In genomic region chr13:110379358-110379757, GRCh38 we compare ENCODE assay signal across 30 cellular contexts.
A peak's percentile ranks its signal among the peaks of the same experiment; 100 is the strongest.
DNase-seq lines count a peak whose midpoint lies in the region; ATAC-seq and TF ChIP-seq lines count a peak whose summit lies in the region.
"Had no signal": no experiment of that assay in that cellular context is flagged by ENCODE, and none has a peak within 500 bp of the region (broad histone marks: within the 10 kb centered on the region; RNA-seq: fewer than 3 reads in every experiment).

No MANE protein-coding gene starts in this region.

- H3F3A ChIP-seq in SK-N-SH (replicated peaks; ENCODE audit: insufficient read depth), result peaks cover 18% of the 10 kb centered on the region

- WGBS in SK-N-SH (ENCODE audit: low lambda C conversion rate), result 93% methylated on average over 7 of the region's 9 CpGs
- WGBS in neuronal stem cell (ENCODE audit: extremely low coverage in 2 of 2, insufficient read length in 2 of 2, insufficient replicate concordance in 1 of 2), 2 donors, result no CpG with 5 or more reads among the region's 9 CpGs

- H3K4me3 Mint-ChIP-seq in chondrocyte (ENCODE audit: unreplicated experiment), result no peak overlapping the region
- H3K4me3 Mint-ChIP-seq: activated CD4-positive, alpha-beta T cell treated with anti-CD3 and anti-CD28 coated beads, Interleukin-2, amount 10 ng/mL, durations not matched to agents 7 days and 5 days; activated naive CD4-positive, alpha-beta T cell treated with anti-CD3 and anti-CD28 coated beads, Interleukin-2, amount 10 ng/mL, durations not matched to agents 7 days and 5 days; activated T-cell treated with anti-CD3 and anti-CD28 coated beads, Interleukin-2, amount 50 U/mL, for 72 hours; CD8-positive, alpha-beta memory T cell; central memory CD8-positive, alpha-beta T cell; memory B cell; stimulated activated memory B cell treated with anti-CD40 and anti-IgM and Interleukin-4, amounts not matched to agents 10 μg/mL and 1 μg/mL and 100 μg/mL, for 72 hours had no signal

- peak overlapping the region; percentile 20 for H3K23ac ChIP-seq in neuronal stem cell (ENCODE audit: low read depth, low read length, poor library complexity)

- no peak overlapping the region for H2BK5ac ChIP-seq in neuronal stem cell (ENCODE audit: low read length)

- H3K14ac ChIP-seq in neuronal stem cell (ENCODE audit: low read length), result no peak overlapping the region

- H2AK5ac ChIP-seq in neuronal stem cell (ENCODE audit: low read depth, low read length), result no peak overlapping the region

- H3K4me2 ChIP-seq in SK-N-SH, result 0 out of 2 replicates have a peak overlapping the region, but pooled peaks have one; percentile 6
- no peak overlapping the region for H3K4me2 ChIP-seq in neuronal stem cell (ENCODE audit: insufficient read depth, low read length, poor library complexity, severe bottlenecking)

- TF ChIP-seq POLR2A in uterus (IDR thresholded peaks at IDR 0.05), result no peak

- H2BK12ac ChIP-seq in neuronal stem cell (ENCODE audit: low read length), result no peak overlapping the region

- H3K4me1 ChIP-seq in SK-N-SH (ENCODE audit: control insufficient read depth in 1 of 2, insufficient read depth in 2 of 2, low read depth in 1 of 2, low read length in 1 of 2), result peaks cover 9 to 23% of the 10 kb centered on the region in 2 experiments; a peak in 3 of 4 replicates
- peaks cover 8 to 14% of the 10 kb centered on the region in 2 donors for H3K4me1 ChIP-seq in neuronal stem cell (ENCODE audit: control insufficient read depth in 2 of 2, insufficient read depth in 1 of 2, low read depth in 1 of 2, low read length in 2 of 2)
- H3K4me1 ChIP-seq in uterus, result peaks cover 12 to 17% of the 10 kb centered on the region in 2 donors

- no peak overlapping the region; a peak in 1 of 4 replicates for H3K27ac ChIP-seq in SK-N-SH (ENCODE audit: low read depth in 2 of 2, low read length in 1 of 2)
- no peak overlapping the region for H3K27ac ChIP-seq in neuronal stem cell (replicated peaks; ENCODE audit: low read length)
- H3K27ac ChIP-seq in uterus, result peak overlapping the region; percentile 41 to 97
- H3K27ac ChIP-seq: 22Rv1, dorsolateral prefrontal cortex, spleen, VCaP had no signal

- no peaks in the 10 kb centered on the region for H3K79me1 ChIP-seq in neuronal stem cell (ENCODE audit: low read depth, low read length)

- H2AFZ ChIP-seq in SK-N-SH (ENCODE audit: low read depth) (no peak overlapping the region), neuronal stem cell (ENCODE audit: low read length) (no peak overlapping the region)

- no peak overlapping the region for H2BK15ac ChIP-seq in neuronal stem cell (ENCODE audit: low read length)

- H3K4me1 Mint-ChIP-seq in chondrocyte (ENCODE audit: low read depth), result peaks cover 84% of the 10 kb centered on the region
- H3K4me1 Mint-ChIP-seq: activated CD4-positive, alpha-beta T cell treated with anti-CD3 and anti-CD28 coated beads, Interleukin-2, amount 10 ng/mL, durations not matched to agents 7 days and 5 days; activated naive CD4-positive, alpha-beta T cell treated with anti-CD3 and anti-CD28 coated beads, Interleukin-2, amount 10 ng/mL, durations not matched to agents 7 days and 5 days; CD8-positive, alpha-beta memory T cell; central memory CD8-positive, alpha-beta T cell; memory B cell; stimulated activated memory B cell treated with anti-CD40 and anti-IgM and Interleukin-4, amounts not matched to agents 10 μg/mL and 1 μg/mL and 100 μg/mL, for 72 hours had no signal

- H4K91ac ChIP-seq in neuronal stem cell (ENCODE audit: low read depth, low read length, poor library complexity), result no peak overlapping the region

- H3K4me3 ChIP-seq in SK-N-SH (ENCODE audit: low read depth in 2 of 2, low read length in 1 of 2) (no peak overlapping the region), neuronal stem cell (ENCODE audit: low read length in 2 of 2) (no peak overlapping the region), uterus (no peak overlapping the region)
- H3K4me3 ChIP-seq: dorsolateral prefrontal cortex, spleen had no signal

- no peak for TF ChIP-seq CTCF in SK-N-SH (IDR thresholded peaks at IDR 0.05)
- no peak for TF ChIP-seq CTCF in chondrocyte (IDR thresholded peaks at IDR 0.05)
- no peak for TF ChIP-seq CTCF in uterus (IDR thresholded peaks at IDR 0.05)

- TF ChIP-seq RAD21 in SK-N-SH (IDR thresholded peaks at IDR 0.05; ENCODE audit: low read length), result no peak

- H3K9me2 ChIP-seq in SK-N-SH, result no peaks in the 10 kb centered on the region

- peak overlapping the region; percentile 91 for H3K27ac Mint-ChIP-seq in chondrocyte (ENCODE audit: unreplicated experiment)
- H3K27ac Mint-ChIP-seq: activated CD4-positive, alpha-beta T cell treated with anti-CD3 and anti-CD28 coated beads, Interleukin-2, amount 10 ng/mL, durations not matched to agents 7 days and 5 days; activated naive CD4-positive, alpha-beta T cell treated with anti-CD3 and anti-CD28 coated beads, Interleukin-2, amount 10 ng/mL, durations not matched to agents 7 days and 5 days; activated T-cell treated with anti-CD3 and anti-CD28 coated beads, Interleukin-2, amount 50 U/mL, for 72 hours; CD8-positive, alpha-beta memory T cell; memory B cell; stimulated activated memory B cell treated with anti-CD40 and anti-IgM and Interleukin-4, amounts not matched to agents 10 μg/mL and 1 μg/mL and 100 μg/mL, for 72 hours had no signal

- CTCF ChIA-PET in SK-N-SH (lab: Yijun Ruan, JAX), result interaction anchor here (0.8 to 1.6 kb wide), 4 partner anchors 11 to 132 kb away, joined by 3 to 4 read pairs (median 4); no protein-coding TSS in a partner anchor

- POLR2A ChIA-PET in SK-N-SH (lab: Yijun Ruan, JAX), result no interaction called here

- H3K36me3 Mint-ChIP-seq in chondrocyte (ENCODE audit: low read depth), result peaks cover 27% of the 10 kb centered on the region
- H3K36me3 Mint-ChIP-seq: activated naive CD4-positive, alpha-beta T cell treated with anti-CD3 and anti-CD28 coated beads, Interleukin-2, amount 10 ng/mL, durations not matched to agents 7 days and 5 days; CD8-positive, alpha-beta memory T cell; memory B cell; stimulated activated memory B cell treated with anti-CD40 and anti-IgM and Interleukin-4, amounts not matched to agents 10 μg/mL and 1 μg/mL and 100 μg/mL, for 72 hours had no signal

- H3K27me3 ChIP-seq in SK-N-SH (ENCODE audit: insufficient read depth), result no peaks in the 10 kb centered on the region
- H3K27me3 ChIP-seq in neuronal stem cell (ENCODE audit: control insufficient read depth in 3 of 3, insufficient read depth in 3 of 3, low read depth in 1 of 3, low read length in 3 of 3), result no peaks in the 10 kb centered on the region
- H3K27me3 ChIP-seq in uterus, result no peaks in the 10 kb centered on the region
- H3K27me3 ChIP-seq: dorsolateral prefrontal cortex had no signal

- no peaks in the 10 kb centered on the region for H3K9me3 Mint-ChIP-seq in chondrocyte (ENCODE audit: low read depth)

- intact Hi-C loops in uterus (cut with DNase I; ENCODE audit: low total_unique reads), result no loop called here

- no peak overlapping the region for H3K18ac ChIP-seq in neuronal stem cell (ENCODE audit: low read length)

- H2BK120ac ChIP-seq in neuronal stem cell (ENCODE audit: low read depth, low read length), result no peak overlapping the region

- DNase-seq in SK-N-SH, result no peak
- DNase-seq in chondrocyte (ENCODE audit: low spot score), result no peak
- DNase-seq in neuronal stem cell (ENCODE audit: low spot score), result no peak
- DNase-seq in uterus, result no peak
- no peak for DNase-seq in iPS-NIHi11 (ENCODE audit: low spot score)
- no peak for DNase-seq in anterior cingulate cortex (lab: John Stamatoyannopoulos, UW)
- DNase-seq: activated CD4-positive, alpha-beta T cell treated with anti-CD3 and anti-CD28 coated beads, Interleukin-2, amount 10 ng/mL, durations not matched to agents 7 days and 5 days; activated naive CD4-positive, alpha-beta T cell treated with anti-CD3 and anti-CD28 coated beads, Interleukin-2, amount 10 ng/mL, durations not matched to agents 7 days and 5 days; activated T-cell treated with anti-CD3 and anti-CD28 coated beads, Interleukin-2, amount 50 U/mL, for 72 hours; aorta; CD8-positive, alpha-beta memory T cell; dorsolateral prefrontal cortex; GOT3; head of caudate nucleus; Kasumi-1; left colon; NCI-H187; NCI-H2171 treated with DMSO at 0.1 percent for 48 hours; NCI-H524 treated with DMSO at 0.1 percent for 48 hours; occipital lobe; retina; spleen; stimulated activated CD4-positive, alpha-beta T cell treated with anti-CD3 and anti-CD28 coated beads, Interleukin-2, amount 100 ng/mL, for 48 hours had no signal

- no peaks in the 10 kb centered on the region for H3K27me3 Mint-ChIP-seq in chondrocyte (ENCODE audit: low read depth)

- H4K20me1 ChIP-seq in SK-N-SH (ENCODE audit: insufficient read depth), result no peaks in the 10 kb centered on the region

- peaks cover 80% of the 10 kb centered on the region; the same call in 1 of the 2 replicates for H3K79me2 ChIP-seq in SK-N-SH (ENCODE audit: insufficient read depth)

- H3K9ac ChIP-seq in SK-N-SH (no peak overlapping the region), neuronal stem cell (ENCODE audit: low read depth, low read length, poor library complexity) (no peak overlapping the region)

- peaks cover 0 to 6% of the 10 kb centered on the region in 2 experiments for H3K36me3 ChIP-seq in SK-N-SH (replicated peaks in 1 of 2; ENCODE audit: control insufficient read depth in 1 of 2, insufficient read depth in 2 of 2, low read length in 1 of 2)
- peaks cover 6 to 7% of the 10 kb centered on the region in 2 donors for H3K36me3 ChIP-seq in neuronal stem cell (replicated peaks in 1 of 2; ENCODE audit: control insufficient read depth in 2 of 2, insufficient read depth in 2 of 2, low read length in 2 of 2)
- no peaks in the 10 kb centered on the region for H3K36me3 ChIP-seq in uterus
- H3K36me3 ChIP-seq: spleen had no signal

- ATAC-seq in SK-N-SH treated with all-trans-retinoic acid at 6 μM for 48 hours (no peak), HG03342 (IDR thresholded peaks at IDR 0.05; ENCODE audit: unreplicated experiment) (no peak)
- ATAC-seq: activated T-cell treated with anti-CD3 and anti-CD28 coated beads, Interleukin-2, amount 50 U/mL, for 72 hours; left colon; stimulated activated memory B cell treated with anti-CD40 and anti-IgM and Interleukin-4, amounts not matched to agents 10 μg/mL and 1 μg/mL and 100 μg/mL, for 72 hours had no signal

- no peaks in the 10 kb centered on the region for H3K9me3 ChIP-seq in SK-N-SH
- H3K9me3 ChIP-seq in neuronal stem cell (replicated peaks in 1 of 2; ENCODE audit: control insufficient read depth in 2 of 2, insufficient read depth in 1 of 2, low read depth in 1 of 2, low read length in 2 of 2), result peaks cover 0 to 3% of the 10 kb centered on the region in 2 donors
- no peaks in the 10 kb centered on the region for H3K9me3 ChIP-seq in uterus
- H3K9me3 ChIP-seq: spleen had no signal

- H4K8ac ChIP-seq in neuronal stem cell (ENCODE audit: low read depth, low read length), result no peak overlapping the region

- no peak overlapping the region for H3K4ac ChIP-seq in neuronal stem cell (ENCODE audit: low read length)

- no peak for TF ChIP-seq EP300 in SK-N-SH (IDR thresholded peaks at IDR 0.05; ENCODE audit: borderline replicate concordance in 1 of 2, low read depth in 1 of 2, low read length in 1 of 2)

TF ChIP-seq in SK-N-SH, 30 proteins besides CTCF, POLR2A, EP300 and RAD21 (continues in another document):
- TF ChIP-seq SIN3A (IDR thresholded peaks at IDR 0.05; ENCODE audit: borderline replicate concordance, low read depth, low read length), result no peak
- no peak for TF ChIP-seq GABPA (IDR thresholded peaks at IDR 0.05; ENCODE audit: low read depth)

TF ChIP-seq in SK-N-SH treated with all-trans-retinoic acid at 6 μM for 48 hours, 23 proteins besides CTCF, POLR2A, EP300 and RAD21 (continues in another document):
- no peak for TF ChIP-seq ZFP30 (CRISPR knock-in tag; IDR thresholded peaks at IDR 0.05)

Comparison
In these comparisons a context has a peak if more than half of its experiments do, and no peak if none do; other contexts are left out.
1. H3K27ac ChIP-seq: peak in uterus (2 of 2); none in SK-N-SH (0 of 2) and neuronal stem cell (single experiment).